9 cellular contexts compared by ENCODE assay signal in the genomic region with DNA sequence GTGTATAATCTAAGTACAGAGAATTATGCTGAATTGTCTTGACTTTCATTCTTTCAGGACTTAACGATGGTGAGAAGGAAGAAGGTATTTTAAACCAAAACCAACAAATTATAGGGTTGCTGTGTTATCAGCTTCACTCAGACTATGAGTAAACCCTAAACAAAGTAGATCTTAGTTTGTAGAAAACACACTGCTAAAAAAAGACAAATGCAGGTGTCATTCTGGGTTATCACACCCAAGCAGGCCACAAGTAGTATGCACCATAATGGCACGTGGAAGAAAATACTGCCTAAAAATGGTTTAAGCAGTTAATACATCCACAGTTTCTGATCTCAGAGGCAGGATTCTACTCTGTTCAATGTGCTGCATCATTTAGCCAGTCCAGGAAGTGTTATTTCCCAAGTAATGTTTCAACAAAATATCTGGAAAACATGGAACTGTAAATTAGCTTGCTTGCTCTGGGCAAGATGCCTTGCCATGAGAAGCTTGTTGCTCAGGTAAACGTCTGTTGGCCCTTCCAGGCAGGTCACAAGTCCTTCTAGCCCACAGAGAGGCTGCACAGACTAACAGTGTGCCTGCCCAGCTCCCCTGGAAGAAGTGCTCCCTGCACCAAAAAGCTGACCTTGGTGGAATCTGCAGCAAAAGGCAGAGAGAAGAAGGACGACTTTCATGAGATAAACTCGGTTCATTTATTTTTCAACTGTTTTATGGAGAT. TPM values are rescaled to one million over a fixed set of nuclear protein-coding genes. Genes with fewer than 3 reads are reported as not detected.
DNase-seq lines count a peak whose midpoint lies in the region; ATAC-seq and TF ChIP-seq lines count a peak whose summit lies in the region.
"Had no signal": no experiment of that assay in that cellular context is flagged by ENCODE, and none has a peak within 500 bp of the region (broad histone marks: within the 10 kb centered on the region; RNA-seq: fewer than 3 reads in every experiment).

No MANE protein-coding gene starts in this region.

- H3K9me3 Mint-ChIP-seq in CD8-positive, alpha-beta memory T cell: no peaks in the 10 kb centered on the region

- peaks cover 58% of the 10 kb centered on the region for H3K4me1 ChIP-seq in CD8-positive, alpha-beta memory T cell (ENCODE audit: insufficient read depth, low read length)
- peaks cover 0 to 21% of the 10 kb centered on the region in 2 donors for H3K4me1 ChIP-seq in ascending aorta

- no peaks in the 10 kb centered on the region for H3K27me3 ChIP-seq in CD8-positive, alpha-beta memory T cell (ENCODE audit: insufficient read depth, low read length, poor library complexity, severe bottlenecking)
- H3K27me3 ChIP-seq in ascending aorta: no peaks in the 10 kb centered on the region

- peak overlapping the region; percentile 42 to 86 (median 76) for H3K27ac Mint-ChIP-seq in CD8-positive, alpha-beta memory T cell

- peaks cover 0 to 8% (median 2%) of the 10 kb centered on the region in 3 donors for H3K36me3 Mint-ChIP-seq in CD8-positive, alpha-beta memory T cell

- H3K4me3 Mint-ChIP-seq in CD8-positive, alpha-beta memory T cell: peak overlapping the region; percentile 8 to 71 (median 44)

- CTCF ChIA-PET in CD8-positive, alpha-beta memory T cell (lab: Charles Lee): interaction anchor here (0.8 to 11.1 kb wide), 6 partner anchors 9 to 97 kb away, joined by 3 to 187 read pairs (median 4); no protein-coding TSS in a partner anchor

- H3K36me3 ChIP-seq in CD8-positive, alpha-beta memory T cell (ENCODE audit: insufficient read depth, low read length): no peaks in the 10 kb centered on the region
- no peaks in the 10 kb centered on the region for H3K36me3 ChIP-seq in ascending aorta

- H3K9me3 ChIP-seq in CD8-positive, alpha-beta memory T cell (ENCODE audit: low read length): no peaks in the 10 kb centered on the region
- no peaks in the 10 kb centered on the region for H3K9me3 ChIP-seq in ascending aorta

- peak; percentile 39 for ATAC-seq in GM19328 (IDR thresholded peaks at IDR 0.05; ENCODE audit: unreplicated experiment)
- ATAC-seq in HG03103 (IDR thresholded peaks at IDR 0.05; ENCODE audit: low read depth, unreplicated experiment): peak; percentile 29

- POLR2A ChIA-PET in CD8-positive, alpha-beta memory T cell (lab: Charles Lee): no interaction called here

- peaks cover 53 to 70% (median 64%) of the 10 kb centered on the region in 3 donors for H3K4me1 Mint-ChIP-seq in CD8-positive, alpha-beta memory T cell

- H3K27ac ChIP-seq in CD8-positive, alpha-beta memory T cell (ENCODE audit: low read depth, low read length): no peak overlapping the region
- H3K27ac ChIP-seq in ascending aorta (peak overlapping the region; percentile 6 to 42), coronary artery (peak overlapping the region in 1 of 2 donors; percentile 57)

- DNase-seq in CD8-positive, alpha-beta memory T cell: no peak
- DNase-seq in ascending aorta (ENCODE audit: low spot score in 2 of 2) (no peak), COR-L47 (lab: John Stamatoyannopoulos, UW) (no peak), cardiac septum (ENCODE audit: low spot score) (no peak), D341Med (ENCODE audit: low spot score) (no peak), coronary artery (ENCODE audit: low spot score) (no peak)
- DNase-seq: NCI-H187 treated with DMSO at 0.1 percent for 48 hours had no signal

- peaks cover 0 to 3% of the 10 kb centered on the region in 2 donors for H3K27me3 Mint-ChIP-seq in CD8-positive, alpha-beta memory T cell

- H3K4me3 ChIP-seq in CD8-positive, alpha-beta memory T cell (ENCODE audit: low read length): no peak overlapping the region
- no peak overlapping the region for H3K4me3 ChIP-seq in ascending aorta
- no peak overlapping the region for H3K4me3 ChIP-seq in coronary artery

- intact Hi-C loops in ascending aorta (cut with DNase I): no loop called here
- intact Hi-C loops in cardiac septum (cut with DNase I): no loop called here

- TF ChIP-seq CTCF in ascending aorta (IDR thresholded peaks at IDR 0.05): no peak
- TF ChIP-seq CTCF in coronary artery (IDR thresholded peaks at IDR 0.05): no peak

RNA-seq across cellular contexts. Expression of gene DIPK1A, which starts 4.1 kb away (rescaled TPM):
- total RNA-seq in CD8-positive, alpha-beta memory T cell: 10 to 100 TPM; 10.9 to 12.9 TPM
- 15.7 TPM for polyA plus RNA-seq in CD8-positive, alpha-beta memory T cell
- total RNA-seq in ascending aorta (7.0 TPM), cardiac septum (7.5 TPM)
